18 cellular contexts compared by ENCODE assay signal in the genomic region with DNA sequence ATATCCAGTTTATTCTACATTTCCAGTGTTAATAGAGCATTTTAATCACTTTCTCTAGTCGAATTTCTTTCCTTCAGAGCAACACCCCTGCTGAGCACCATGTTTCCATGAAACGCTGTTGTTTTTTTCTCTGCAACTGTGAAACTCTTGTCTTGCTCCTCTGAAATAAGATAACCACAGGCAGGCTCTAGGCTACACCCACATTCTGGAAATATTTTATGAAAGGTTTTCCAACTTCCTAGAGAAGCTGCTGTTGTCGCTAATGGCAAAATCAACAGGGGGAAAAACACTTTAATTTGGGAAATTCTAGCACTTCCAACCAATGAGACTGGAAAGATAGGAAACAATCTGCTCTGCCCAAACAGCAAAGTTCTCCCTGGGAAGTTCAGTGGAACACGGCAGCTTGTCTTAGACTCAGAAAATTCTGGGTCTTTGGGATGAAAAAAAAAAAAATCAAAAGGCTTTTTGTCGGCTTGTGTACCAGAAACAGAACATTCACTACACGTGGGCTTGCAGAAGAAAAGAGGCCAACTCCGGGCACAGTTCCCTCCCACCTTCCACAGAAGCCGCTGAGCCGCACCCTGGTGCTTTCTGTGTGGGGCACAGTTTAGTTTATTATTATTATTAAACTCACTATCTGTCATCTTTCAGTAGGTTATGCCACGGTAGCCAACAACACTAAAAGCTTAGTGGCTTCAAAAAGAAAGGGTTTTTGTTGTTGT.
DNase-seq lines count a peak whose midpoint lies in the region; ATAC-seq and TF ChIP-seq lines count a peak whose summit lies in the region.
"Had no signal": no experiment of that assay in that cellular context is flagged by ENCODE, and none has a peak within 500 bp of the region (broad histone marks: within the 10 kb centered on the region; RNA-seq: fewer than 3 reads in every experiment).

No MANE protein-coding gene starts in this region.

- DNase-seq in G401 (ENCODE audit: low spot score) (peak; percentile 17), choroid plexus epithelial cell (ENCODE audit: low read depth) (peak; percentile 15), putamen (ENCODE audit: low spot score) (peak; percentile 20), T-helper 1 cell (no peak), Right ventricle myocardium inferior (ENCODE audit: missing footprints) (no peak), Right ventricle myocardium superior (no peak)
- DNase-seq in activated T-cell treated with anti-CD3 and anti-CD28 coated beads, Interleukin-2, amount 50 U/mL, for 1 hour = no peak
- DNase-seq: CD4-positive, alpha-beta memory T cell; DND-41; NCI-H1436 treated with DMSO at 0.1 percent for 48 hours; NCI-H345; NCI-H526 treated with DMSO at 0.1 percent for 48 hours had no signal

- WGBS in mesodermal cell (ENCODE audit: insufficient coverage in 2 of 2), 2 experiments = 67 to 71% methylated on average over 4 to 6 of the region's 10 CpGs

- no peaks in the 10 kb centered on the region for H3K9me3 ChIP-seq in mesodermal cell (ENCODE audit: control insufficient read depth, low read length)
- H3K9me3 ChIP-seq: BE2C, SJSA1 had no signal

- intact Hi-C loops in Right ventricle myocardium inferior (cut with DNase I) = no loop called here
- intact Hi-C loops in Right ventricle myocardium superior (cut with DNase I) = no loop called here

- in situ Hi-C loops in G401 (cut with HindIII; ENCODE audit: low sequenced_read_pairs) = no loop called here

- no peak for ATAC-seq in Right ventricle myocardium inferior
- no peak for ATAC-seq in Right ventricle myocardium superior (ENCODE audit: poor library complexity)
- ATAC-seq: HCT116, K562 had no signal

- H3K27ac ChIP-seq in mesodermal cell (ENCODE audit: low read depth, low read length, severe bottlenecking) = peak overlapping the region; percentile 23
- H3K27ac ChIP-seq: HL-60, SJSA1 had no signal

- TF ChIP-seq CTCF in choroid plexus epithelial cell (conservative IDR thresholded peaks at IDR 0.05; ENCODE audit: low read depth, low read length) = no peak

- H3K4me1 ChIP-seq in mesodermal cell (ENCODE audit: control insufficient read depth, insufficient read depth, low read length, poor library complexity, severe bottlenecking) = peaks cover 12% of the 10 kb centered on the region
- H3K4me1 ChIP-seq: BE2C, SJSA1 had no signal

- H3K4me3 ChIP-seq in choroid plexus epithelial cell (ENCODE audit: low read depth, low read length) = no peak overlapping the region
- no peak overlapping the region for H3K4me3 ChIP-seq in mesodermal cell (ENCODE audit: extremely low read depth, insufficient read depth, low read length, poor library complexity, severe bottlenecking)
- H3K4me3 ChIP-seq: K562, SJSA1 had no signal

- no peaks in the 10 kb centered on the region for H3K36me3 ChIP-seq in mesodermal cell (ENCODE audit: control insufficient read depth, insufficient read depth, low read length)
- H3K36me3 ChIP-seq: BE2C, SJSA1 had no signal

Comparison
In these comparisons a context has a peak if more than half of its experiments do, and no peak if none do; other contexts are left out.
1. DNase-seq: peak in G401 (single experiment), choroid plexus epithelial cell (single experiment) and putamen (single experiment); none in T-helper 1 cell (0 of 5), Right ventricle myocardium inferior (single experiment), activated T-cell treated with anti-CD3 and anti-CD28 coated beads, Interleukin-2, amount 50 U/mL, for 1 hour (single experiment) and Right ventricle myocardium superior (single experiment).